Comparison of ENCODE assay signal across 16 cellular contexts in the genomic region with DNA sequence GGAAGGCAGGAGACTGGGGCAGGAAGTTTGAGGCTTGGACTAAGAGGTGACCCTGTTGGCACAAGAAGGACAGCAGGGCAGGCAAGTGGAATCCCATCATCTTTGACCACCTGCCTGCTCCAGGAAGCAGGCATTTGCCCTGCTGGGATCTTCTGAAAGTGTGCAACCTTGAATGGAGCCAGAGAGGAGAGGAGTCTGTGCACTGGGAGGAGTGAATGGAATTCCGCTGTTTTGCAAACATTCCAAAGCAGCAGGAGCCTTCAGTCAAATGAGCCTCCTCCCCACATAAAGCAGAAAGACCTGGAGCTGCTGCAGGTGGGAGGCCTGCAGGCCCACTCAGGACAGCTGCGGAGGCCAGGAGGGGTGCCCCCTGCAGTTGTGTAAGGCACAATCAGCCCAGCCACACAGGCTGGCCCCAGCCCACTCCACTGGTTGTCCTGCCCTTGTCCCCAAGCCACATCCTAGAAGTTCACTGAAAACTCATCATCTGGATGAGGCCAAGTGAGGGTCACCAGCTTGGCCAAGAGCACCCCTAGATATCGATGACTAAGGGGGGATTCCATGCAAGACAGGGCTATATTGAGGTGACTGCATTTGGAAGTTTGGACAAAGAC.
DNase-seq lines count a peak whose midpoint lies in the region; TF ChIP-seq lines count a peak whose summit lies in the region.
"Had no signal": no experiment of that assay in that cellular context is flagged by ENCODE, and none has a peak within 500 bp of the region (broad histone marks: within the 10 kb centered on the region; RNA-seq: fewer than 3 reads in every experiment).

No MANE protein-coding gene starts in this region.

- H3K4ac ChIP-seq in H9 (ENCODE audit: low read depth, low read length), result no peak overlapping the region

- no peak overlapping the region for H3K27ac ChIP-seq in H9 (ENCODE audit: insufficient read length, low read depth, low read length)
- H3K27ac ChIP-seq in endodermal cell (ENCODE audit: low read depth, low read length), result no peak overlapping the region

- no peaks in the 10 kb centered on the region for H3K79me2 ChIP-seq in H9 (ENCODE audit: insufficient read depth, low read length)

- H3K14ac ChIP-seq in H9 (ENCODE audit: insufficient read depth, low read length), result no peak overlapping the region

- H3K79me1 ChIP-seq in H9 (ENCODE audit: insufficient read depth, low read depth, low read length, poor library complexity, severe bottlenecking), result no peaks in the 10 kb centered on the region

- H3K9me3 Mint-ChIP-seq in H9, result no peaks in the 10 kb centered on the region
- no peaks in the 10 kb centered on the region for H3K9me3 Mint-ChIP-seq in endodermal cell
- no peaks in the 10 kb centered on the region for H3K9me3 Mint-ChIP-seq in nephron
- H3K9me3 Mint-ChIP-seq in endothelial cell (ENCODE audit: unreplicated experiment), result no peaks in the 10 kb centered on the region

- H3K9ac ChIP-seq in H9 (ENCODE audit: extremely low read depth, insufficient read length, low read length) (no peak overlapping the region), NT2/D1 (ENCODE audit: insufficient read length, low read depth) (no peak overlapping the region), endodermal cell (ENCODE audit: extremely low read depth, low read length, poor library complexity, severe bottlenecking) (no peak overlapping the region)

- H3K4me2 ChIP-seq in H9 (ENCODE audit: insufficient read depth, insufficient read length, low read length), result no peak overlapping the region

- H3K4me1 ChIP-seq in H9 (ENCODE audit: insufficient read depth, low read length) (peaks cover 4% of the 10 kb centered on the region; the same call in 1 of the 2 replicates), NT2/D1 (ENCODE audit: insufficient read depth, insufficient read length) (peaks cover 8% of the 10 kb centered on the region), endodermal cell (ENCODE audit: control insufficient read depth, insufficient read depth, low read length) (peaks cover 14% of the 10 kb centered on the region)
- H3K4me1 ChIP-seq: HAP-1 had no signal

- no peak overlapping the region for H4K8ac ChIP-seq in H9 (replicated peaks; ENCODE audit: insufficient read length, low read depth, low read length)

- no peaks in the 10 kb centered on the region for H3K23me2 ChIP-seq in H9 (ENCODE audit: insufficient read length, low read depth, low read length, poor library complexity, severe bottlenecking)

- H2BK120ac ChIP-seq in H9 (ENCODE audit: low read depth, low read length, poor library complexity, severe bottlenecking), result no peak overlapping the region

- H3K4me3 Mint-ChIP-seq in H9 (no peak overlapping the region), endodermal cell (no peak overlapping the region), nephron (no peak overlapping the region), endothelial cell (ENCODE audit: unreplicated experiment) (no peak overlapping the region)
- H3K4me3 Mint-ChIP-seq: CD14-positive monocyte had no signal

- no peak overlapping the region for H3K4me3 ChIP-seq in NT2/D1 (ENCODE audit: insufficient read length, low read depth)
- no peak overlapping the region for H3K4me3 ChIP-seq in endodermal cell (ENCODE audit: low read length)
- H3K4me3 ChIP-seq: HAP-1 had no signal

- no peak overlapping the region for H2BK5ac ChIP-seq in H9 (ENCODE audit: insufficient read length, low read length)

- H3K4me1 Mint-ChIP-seq in H9, result peaks cover 28 to 50% of the 10 kb centered on the region in 2 experiments
- H3K4me1 Mint-ChIP-seq in endodermal cell, result peaks cover 18% of the 10 kb centered on the region
- peaks cover 42% of the 10 kb centered on the region for H3K4me1 Mint-ChIP-seq in nephron
- H3K4me1 Mint-ChIP-seq in endothelial cell (ENCODE audit: unreplicated experiment), result peaks cover 15% of the 10 kb centered on the region
- H3K4me1 Mint-ChIP-seq: CD14-positive monocyte had no signal

- no peak overlapping the region for H3K18ac ChIP-seq in H9 (ENCODE audit: insufficient read length, low read depth, low read length)

- H3K9me3 ChIP-seq in H9 (ENCODE audit: control insufficient read depth, low read depth, low read length) (no peaks in the 10 kb centered on the region), NT2/D1 (ENCODE audit: insufficient read depth, low read length) (no peaks in the 10 kb centered on the region), endodermal cell (ENCODE audit: control insufficient read depth, low read length) (no peaks in the 10 kb centered on the region)
- H3K9me3 ChIP-seq: HAP-1 had no signal

- H4K91ac ChIP-seq in H9 (ENCODE audit: insufficient read length, low read depth, low read length), result no peak overlapping the region

- no peak overlapping the region for H3K56ac ChIP-seq in H9 (ENCODE audit: insufficient read length, low read depth, low read length)

- DNase-seq in H9 (peak; percentile 47), NT2/D1 (ENCODE audit: low read depth, low spot score) (peak; percentile 58), endodermal cell (peak; percentile 75), middle frontal gyrus (ENCODE audit: extremely low spot score, low spot score) (no peak), endothelial cell (ENCODE audit: low spot score) (no peak), DMS79 (lab: John Stamatoyannopoulos, UW) (no peak), COR-L47 (lab: John Stamatoyannopoulos, UW) (no peak)
- DNase-seq: AML-193, KG1, NCI-H1417 treated with DMSO at 0.1 percent for 48 hours, NCI-H2081, NCI-H510A treated with DMSO at 0.1 percent for 48 hours, SHP77 had no signal

- H3K23ac ChIP-seq in H9 (ENCODE audit: insufficient read length, low read depth, low read length), result no peak overlapping the region

- H3K36me3 Mint-ChIP-seq in H9 (ENCODE audit: insufficient read depth in 1 of 3, low read depth in 3 of 3), result no peaks in the 10 kb centered on the region
- no peaks in the 10 kb centered on the region for H3K36me3 Mint-ChIP-seq in endodermal cell (ENCODE audit: low read depth)
- H3K36me3 Mint-ChIP-seq in nephron (ENCODE audit: low read depth), result no peaks in the 10 kb centered on the region
- no peaks in the 10 kb centered on the region for H3K36me3 Mint-ChIP-seq in endothelial cell (ENCODE audit: low read depth, unreplicated experiment)
- H3K36me3 Mint-ChIP-seq: CD14-positive monocyte had no signal

- TF ChIP-seq CTCF in H9 (conservative IDR thresholded peaks at IDR 0.05) (no peak), endodermal cell (conservative IDR thresholded peaks at IDR 0.05) (peak; percentile 25), nephron (IDR thresholded peaks at IDR 0.05; ENCODE audit: unreplicated experiment in 3 of 3) (no peak), endothelial cell (IDR thresholded peaks at IDR 0.05; ENCODE audit: unreplicated experiment) (no peak)

- H2BK15ac ChIP-seq in H9 (ENCODE audit: low read depth, low read length), result no peak overlapping the region

- no peak overlapping the region for H2BK20ac ChIP-seq in H9 (ENCODE audit: low read depth, low read length, poor library complexity, severe bottlenecking)

- no peak overlapping the region for H2BK12ac ChIP-seq in H9 (ENCODE audit: insufficient read length, low read depth, low read length)

- no peaks in the 10 kb centered on the region for H4K20me1 ChIP-seq in H9 (ENCODE audit: control insufficient read depth, insufficient read depth, insufficient read length)

- no peak overlapping the region for H3T11ph ChIP-seq in H9 (ENCODE audit: low read length)

- H4K5ac ChIP-seq in H9 (ENCODE audit: insufficient read length, low read depth, low read length), result no peak overlapping the region

- H3K27me3 Mint-ChIP-seq in H9 (ENCODE audit: low read depth) (no peaks in the 10 kb centered on the region; the same call in 1 of the 2 replicates), endodermal cell (ENCODE audit: insufficient read depth) (no peaks in the 10 kb centered on the region), nephron (ENCODE audit: low read depth) (peaks cover 10% of the 10 kb centered on the region), endothelial cell (ENCODE audit: unreplicated experiment) (peaks cover 3% of the 10 kb centered on the region)

- H3K27me3 ChIP-seq in H9 (ENCODE audit: insufficient read depth, low read length) (no peaks in the 10 kb centered on the region), NT2/D1 (ENCODE audit: insufficient read depth, insufficient read length) (no peaks in the 10 kb centered on the region), endodermal cell (ENCODE audit: control insufficient read depth, insufficient read depth, low read length, poor library complexity, severe bottlenecking) (no peaks in the 10 kb centered on the region)

- H2AFZ ChIP-seq in H9 (ENCODE audit: low read length), result no peak overlapping the region

- WGBS in H9 (ENCODE audit: extremely low coverage, insufficient read length, low lambda C conversion rate), result no CpG with 5 or more reads among the region's 3 CpGs
- WGBS in endodermal cell (ENCODE audit: insufficient coverage in 1 of 2, insufficient read length in 1 of 2), 2 experiments, result 67 to 100% methylated on average over 1 to 3 of the region's 3 CpGs

- peak overlapping the region; percentile 85 to 92 (median 90); a peak in 5 of 7 replicates for H3K27ac Mint-ChIP-seq in H9
- peak overlapping the region; percentile 68 for H3K27ac Mint-ChIP-seq in endodermal cell
- H3K27ac Mint-ChIP-seq in nephron, result peak overlapping the region; percentile 11 to 71 (median 42)
- H3K27ac Mint-ChIP-seq in endothelial cell (ENCODE audit: unreplicated experiment), result no peak overlapping the region

- H2AK5ac ChIP-seq in H9 (ENCODE audit: insufficient read length, low read length), result no peak overlapping the region

- H3K36me3 ChIP-seq in NT2/D1 (ENCODE audit: insufficient read depth, insufficient read length, low read length) (no peaks in the 10 kb centered on the region), endodermal cell (ENCODE audit: control insufficient read depth, insufficient read depth, low read length) (no peaks in the 10 kb centered on the region)
- H3K36me3 ChIP-seq: HAP-1 had no signal

Comparison
In these comparisons a context has a peak if more than half of its experiments do, and no peak if none do; other contexts are left out.
1. DNase-seq: peak in H9 (single experiment), NT2/D1 (single experiment) and endodermal cell (single experiment); none in middle frontal gyrus (single experiment), endothelial cell (single experiment), DMS79 (single experiment) and COR-L47 (single experiment).